In the genomic region with DNA sequence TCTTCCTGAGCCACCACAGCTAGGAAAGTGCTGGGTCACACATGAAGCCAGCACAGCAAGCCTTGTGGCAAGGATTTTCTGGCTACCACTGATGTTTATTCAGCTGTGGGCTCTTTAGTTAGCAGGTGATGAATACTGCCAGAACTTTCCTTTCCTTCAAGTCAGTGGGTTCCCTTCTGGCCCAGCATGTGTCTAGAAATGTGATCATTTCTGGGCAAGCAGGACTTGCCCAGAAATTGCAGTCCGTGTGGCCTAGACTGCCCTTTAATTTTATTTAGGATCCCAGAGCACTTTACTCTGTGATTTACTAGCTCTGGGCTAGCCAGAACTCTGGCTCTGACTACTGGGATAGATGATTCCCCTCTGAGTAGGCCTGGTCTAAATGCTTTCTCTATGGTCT, we compare ENCODE assay signal across 1 cellular context.
TF ChIP-seq lines count a peak whose summit lies in the region.

No MANE protein-coding gene starts in this region.

TF ChIP-seq in WTC11, 78 proteins besides CTCF, POLR2A, EP300 and RAD21 (continued from another document):
- no peak for TF ChIP-seq RORB (CRISPR knock-in tag; IDR thresholded peaks at IDR 0.05)
- TF ChIP-seq, protein P1, sequence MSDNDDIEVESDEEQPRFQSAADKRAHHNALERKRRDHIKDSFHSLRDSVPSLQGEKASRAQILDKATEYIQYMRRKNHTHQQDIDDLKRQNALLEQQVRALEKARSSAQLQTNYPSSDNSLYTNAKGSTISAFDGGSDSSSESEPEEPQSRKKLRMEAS (CRISPR knock-in tag; IDR thresholded peaks at IDR 0.05) = no peak
- TF ChIP-seq, protein P2, sequence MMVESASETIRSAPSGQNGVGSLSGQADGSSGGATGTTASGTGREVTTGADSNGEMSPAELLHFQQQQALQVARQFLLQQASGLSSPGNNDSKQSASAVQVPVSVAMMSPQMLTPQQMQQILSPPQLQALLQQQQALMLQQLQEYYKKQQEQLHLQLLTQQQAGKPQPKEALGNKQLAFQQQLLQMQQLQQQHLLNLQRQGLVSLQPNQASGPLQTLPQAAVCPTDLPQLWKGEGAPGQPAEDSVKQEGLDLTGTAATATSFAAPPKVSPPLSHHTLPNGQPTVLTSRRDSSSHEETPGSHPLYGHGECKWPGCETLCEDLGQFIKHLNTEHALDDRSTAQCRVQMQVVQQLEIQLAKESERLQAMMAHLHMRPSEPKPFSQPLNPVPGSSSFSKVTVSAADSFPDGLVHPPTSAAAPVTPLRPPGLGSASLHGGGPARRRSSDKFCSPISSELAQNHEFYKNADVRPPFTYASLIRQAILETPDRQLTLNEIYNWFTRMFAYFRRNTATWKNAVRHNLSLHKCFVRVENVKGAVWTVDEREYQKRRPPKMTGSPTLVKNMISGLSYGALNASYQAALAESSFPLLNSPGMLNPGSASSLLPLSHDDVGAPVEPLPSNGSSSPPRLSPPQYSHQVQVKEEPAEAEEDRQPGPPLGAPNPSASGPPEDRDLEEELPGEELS (CRISPR knock-in tag; IDR thresholded peaks at IDR 0.05) = no peak
TF ChIP-seq in WTC11: peak in this region for 0.
